In the genomic region with DNA sequence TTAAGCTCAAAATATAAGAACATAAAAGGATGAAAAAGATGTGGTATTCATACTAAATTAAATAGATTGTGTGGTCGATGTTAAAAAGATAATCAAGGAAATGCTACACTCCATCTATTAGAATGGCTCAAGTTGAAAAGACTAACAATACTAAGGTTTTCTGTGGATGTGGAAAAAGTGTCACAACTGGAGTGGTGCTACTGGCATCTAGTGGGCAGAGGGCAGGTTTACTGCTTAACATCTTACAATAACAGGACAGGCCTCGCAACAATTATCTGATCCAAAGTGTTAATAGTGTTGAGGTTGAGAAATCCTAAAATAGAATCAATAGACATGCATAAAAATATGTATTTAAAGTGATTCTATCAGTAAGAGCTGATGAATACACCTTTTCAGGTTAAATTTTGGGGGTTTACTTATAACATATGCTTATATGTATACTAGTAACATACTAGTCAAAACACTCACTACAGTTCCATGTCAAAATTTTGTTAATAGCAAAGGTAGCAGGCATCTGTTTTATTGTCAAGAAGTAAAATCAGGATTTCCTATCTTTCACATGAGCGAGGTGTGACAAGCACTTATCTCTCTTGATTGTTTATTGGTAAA, we compare ENCODE assay signal across 8 cellular contexts.
DNase-seq lines count a peak whose midpoint lies in the region; ATAC-seq and TF ChIP-seq lines count a peak whose summit lies in the region.

No MANE protein-coding gene starts in this region.

- intact Hi-C loops in body of pancreas (cut with DNase I): no loop called here

- no peaks in the 10 kb centered on the region for H4K20me1 ChIP-seq in OCI-LY3 (ENCODE audit: insufficient read depth, low read length)

- H3K4me3 ChIP-seq in OCI-LY3 (ENCODE audit: low read length) (no peak overlapping the region), body of pancreas (no peak overlapping the region)

- H3K79me2 ChIP-seq in OCI-LY3 (ENCODE audit: low read length): no peaks in the 10 kb centered on the region

- ATAC-seq in GM19395 (IDR thresholded peaks at IDR 0.05; ENCODE audit: unreplicated experiment) (peak; percentile 64), HG02610 (IDR thresholded peaks at IDR 0.05; ENCODE audit: unreplicated experiment) (no peak), HG03432 (IDR thresholded peaks at IDR 0.05; ENCODE audit: unreplicated experiment) (no peak), body of pancreas (no peak)

- H3K27ac ChIP-seq in OCI-LY3 (ENCODE audit: low read length) (no peak overlapping the region), body of pancreas (no peak overlapping the region)

- TF ChIP-seq POLR2A in body of pancreas (IDR thresholded peaks at IDR 0.05): no peak

- H3K9me3 ChIP-seq in OCI-LY3 (ENCODE audit: insufficient read depth, low read length) (no peaks in the 10 kb centered on the region), body of pancreas (no peaks in the 10 kb centered on the region)

- H2AFZ ChIP-seq in OCI-LY3 (ENCODE audit: low read depth, low read length): no peak overlapping the region

- no peak overlapping the region for H3K4me2 ChIP-seq in OCI-LY3 (ENCODE audit: low read length)

- TF ChIP-seq CTCF in OCI-LY3 (IDR thresholded peaks at IDR 0.05; ENCODE audit: low read depth, low read length) (peak; percentile 73), body of pancreas (IDR thresholded peaks at IDR 0.05) (no peak)

- in situ Hi-C loops in ACHN (cut with HindIII; ENCODE audit: low pct_ligation_motif_present, low pct_unique_long_range_greater_than_20kb, low sequenced_read_pairs): no loop called here

- no peaks in the 10 kb centered on the region for H3K27me3 ChIP-seq in OCI-LY3 (ENCODE audit: low read depth, low read length)
- no peaks in the 10 kb centered on the region for H3K27me3 ChIP-seq in body of pancreas

- 55 to 70% methylated on average over 3 of the region's 3 CpGs for WGBS in body of pancreas, 2 donors

- H3K36me3 ChIP-seq in OCI-LY3 (replicated peaks; ENCODE audit: low read depth, low read length) (no peaks in the 10 kb centered on the region), body of pancreas (replicated peaks in 1 of 2; ENCODE audit: insufficient read depth in 1 of 2, low read depth in 2 of 2) (no peaks in the 10 kb centered on the region)

- H3K9ac ChIP-seq in OCI-LY3 (ENCODE audit: low read length): no peak overlapping the region

- DNase-seq in ACHN (peak; percentile 65), fibroblast of the conjunctiva (ENCODE audit: low read depth) (peak; percentile 51), body of pancreas (no peak), GDM1 (lab: John Stamatoyannopoulos, UW) (no peak)

- H3K4me1 ChIP-seq in OCI-LY3 (ENCODE audit: low read length) (no peaks in the 10 kb centered on the region), body of pancreas (no peaks in the 10 kb centered on the region)

Comparison
In these comparisons a context has a peak if more than half of its experiments do, and no peak if none do; other contexts are left out.
1. DNase-seq: peak in ACHN (single experiment) and fibroblast of the conjunctiva (single experiment); none in body of pancreas (0 of 4) and GDM1 (single experiment).